Comparison of ENCODE assay signal across 14 cellular contexts in the genomic region with DNA sequence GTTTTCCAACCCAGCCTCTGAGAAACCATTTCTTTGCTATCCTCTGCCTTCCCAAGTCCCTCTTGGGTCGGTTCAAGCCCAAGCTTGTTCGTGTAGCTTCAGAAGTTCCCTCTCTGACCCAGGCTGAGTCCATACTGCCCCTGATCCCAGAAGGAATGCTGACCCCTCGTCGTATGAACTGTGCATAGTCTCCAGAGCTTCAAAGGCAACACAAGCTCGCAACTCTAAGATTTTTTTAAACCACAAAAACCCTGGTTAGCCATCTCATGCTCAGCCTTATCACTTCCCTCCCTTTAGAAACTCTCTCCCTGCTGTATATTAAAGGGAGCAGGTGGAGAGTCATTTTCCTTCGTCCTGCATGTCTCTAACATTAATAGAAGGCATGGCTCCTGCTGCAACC. TPM values are rescaled to one million over a fixed set of nuclear protein-coding genes. Genes with fewer than 3 reads are reported as not detected.
A peak's percentile ranks its signal among the peaks of the same experiment; 100 is the strongest.
DNase-seq lines count a peak whose midpoint lies in the region; ATAC-seq and TF ChIP-seq lines count a peak whose summit lies in the region.
"Had no signal": no experiment of that assay in that cellular context is flagged by ENCODE, and none has a peak within 500 bp of the region (broad histone marks: within the 10 kb centered on the region; RNA-seq: fewer than 3 reads in every experiment).

No MANE protein-coding gene starts in this region.

- no peak overlapping the region for H3K56ac ChIP-seq in mesendoderm (ENCODE audit: low read length)

- H2AK5ac ChIP-seq in mesendoderm (ENCODE audit: low read length) = no peak overlapping the region

- H3K9me3 Mint-ChIP-seq in CD4-positive, CD25-positive, alpha-beta regulatory T cell = no peaks in the 10 kb centered on the region
- H3K9me3 Mint-ChIP-seq in effector memory CD8-positive, alpha-beta T cell = no peaks in the 10 kb centered on the region
- no peaks in the 10 kb centered on the region for H3K9me3 Mint-ChIP-seq in osteocyte (ENCODE audit: unreplicated experiment)
- H3K9me3 Mint-ChIP-seq: GM23338 had no signal

- no peak overlapping the region for H2BK120ac ChIP-seq in mesendoderm (ENCODE audit: low read depth, low read length)

- H4K5ac ChIP-seq in mesendoderm (ENCODE audit: low read length) = no peak overlapping the region

- peaks cover 24 to 67% (median 38%) of the 10 kb centered on the region in 4 donors for H3K4me1 Mint-ChIP-seq in CD4-positive, CD25-positive, alpha-beta regulatory T cell
- H3K4me1 Mint-ChIP-seq in effector memory CD8-positive, alpha-beta T cell (ENCODE audit: low read depth in 2 of 2) = peaks cover 39 to 53% of the 10 kb centered on the region in 2 donors
- peaks cover 24% of the 10 kb centered on the region for H3K4me1 Mint-ChIP-seq in osteocyte (ENCODE audit: unreplicated experiment)

- no peak overlapping the region for H4K8ac ChIP-seq in mesendoderm (ENCODE audit: low read depth, low read length)

- TF ChIP-seq CTCF in osteocyte (IDR thresholded peaks at IDR 0.05) = no peak

- H3K18ac ChIP-seq in mesendoderm (ENCODE audit: low read length) = no peak overlapping the region

- no peak overlapping the region for H3K9ac ChIP-seq in mesendoderm (ENCODE audit: low read length)

- no peaks in the 10 kb centered on the region for H3K27me3 Mint-ChIP-seq in CD4-positive, CD25-positive, alpha-beta regulatory T cell
- H3K27me3 Mint-ChIP-seq in effector memory CD8-positive, alpha-beta T cell = no peaks in the 10 kb centered on the region
- H3K27me3 Mint-ChIP-seq in osteocyte (ENCODE audit: unreplicated experiment) = no peaks in the 10 kb centered on the region

- H3K27ac Mint-ChIP-seq in CD4-positive, CD25-positive, alpha-beta regulatory T cell = peak overlapping the region in 2 of 3 donors; percentile 49 to 99
- peak overlapping the region; percentile 65 to 87 for H3K27ac Mint-ChIP-seq in effector memory CD8-positive, alpha-beta T cell
- peak overlapping the region; percentile 78 for H3K27ac Mint-ChIP-seq in osteocyte (ENCODE audit: unreplicated experiment)
- H3K27ac Mint-ChIP-seq: GM23338 had no signal

- no peaks in the 10 kb centered on the region for H3K9me3 ChIP-seq in CD4-positive, CD25-positive, alpha-beta regulatory T cell (ENCODE audit: control insufficient read depth in 2 of 2, low read length in 2 of 2)
- no peaks in the 10 kb centered on the region for H3K9me3 ChIP-seq in SJSA1 (replicated peaks)
- H3K9me3 ChIP-seq: psoas muscle had no signal

- ATAC-seq in CD4-positive, CD25-positive, alpha-beta regulatory T cell (ENCODE audit: low read depth in 2 of 2) = no peak
- no peak for ATAC-seq in effector memory CD8-positive, alpha-beta T cell (replicated peaks)
- ATAC-seq: GM23338, left lobe of liver, psoas muscle had no signal

- H3K36me3 ChIP-seq in CD4-positive, CD25-positive, alpha-beta regulatory T cell (ENCODE audit: control insufficient read depth, insufficient read depth, low read length) = peaks cover 84% of the 10 kb centered on the region
- H3K36me3 ChIP-seq in SJSA1 = peaks cover 30% of the 10 kb centered on the region
- H3K36me3 ChIP-seq in mesendoderm (ENCODE audit: control insufficient read depth, insufficient read depth, low read length) = no peaks in the 10 kb centered on the region

- WGBS in mesendoderm (ENCODE audit: extremely low coverage, insufficient coverage, low lambda C conversion rate) = no CpG with 5 or more reads among the region's 6 CpGs

- H3K4me3 ChIP-seq in CD4-positive, CD25-positive, alpha-beta regulatory T cell (ENCODE audit: low read depth, low read length) = no peak overlapping the region
- no peak overlapping the region for H3K4me3 ChIP-seq in SJSA1
- no peak overlapping the region for H3K4me3 ChIP-seq in mesendoderm (ENCODE audit: low read length)
- H3K4me3 ChIP-seq: GM23338, psoas muscle had no signal

- H3K27ac ChIP-seq in CD4-positive, CD25-positive, alpha-beta regulatory T cell (ENCODE audit: insufficient read depth, low read length, poor library complexity, severe bottlenecking) = peak overlapping the region; percentile 64
- H3K27ac ChIP-seq in SJSA1 (peak overlapping the region; percentile 18), mesendoderm (ENCODE audit: low read depth, low read length) (no peak overlapping the region)
- H3K27ac ChIP-seq: psoas muscle had no signal

- peaks cover 50% of the 10 kb centered on the region for H3K36me3 Mint-ChIP-seq in CD4-positive, CD25-positive, alpha-beta regulatory T cell
- H3K36me3 Mint-ChIP-seq in effector memory CD8-positive, alpha-beta T cell (ENCODE audit: insufficient read depth) = peaks cover 98% of the 10 kb centered on the region
- peaks cover 27% of the 10 kb centered on the region for H3K36me3 Mint-ChIP-seq in osteocyte (ENCODE audit: unreplicated experiment)

- H2BK15ac ChIP-seq in mesendoderm (replicated peaks; ENCODE audit: low read depth) = no peak overlapping the region

- no peak overlapping the region for H3K4ac ChIP-seq in mesendoderm (ENCODE audit: low read depth, low read length)

- H3K4me1 ChIP-seq in CD4-positive, CD25-positive, alpha-beta regulatory T cell (ENCODE audit: control insufficient read depth, insufficient read depth, low read length, poor library complexity, severe bottlenecking) = peaks cover 34% of the 10 kb centered on the region
- H3K4me1 ChIP-seq in SJSA1 (replicated peaks) = peaks cover 28% of the 10 kb centered on the region
- H3K4me1 ChIP-seq in mesendoderm (ENCODE audit: control insufficient read depth, low read depth, low read length) = no peaks in the 10 kb centered on the region

- no peak overlapping the region for H3K4me2 ChIP-seq in mesendoderm (ENCODE audit: low read length)
- H3K4me2 ChIP-seq: GM23338 had no signal

- no peaks in the 10 kb centered on the region for H3K79me2 ChIP-seq in mesendoderm (ENCODE audit: control insufficient read depth, insufficient read depth, low read length)

- H3K27me3 ChIP-seq in CD4-positive, CD25-positive, alpha-beta regulatory T cell (ENCODE audit: control insufficient read depth, insufficient read depth, low read length) = no peaks in the 10 kb centered on the region
- H3K27me3 ChIP-seq in SJSA1 (replicated peaks) (no peaks in the 10 kb centered on the region), mesendoderm (ENCODE audit: insufficient read depth, low read length, poor library complexity) (no peaks in the 10 kb centered on the region)

- no peak overlapping the region for H3K23ac ChIP-seq in mesendoderm (ENCODE audit: low read length)

- no peaks in the 10 kb centered on the region for H3K79me1 ChIP-seq in mesendoderm (ENCODE audit: low read length)

- peak overlapping the region in 1 of 4 donors; percentile 2 for H3K4me3 Mint-ChIP-seq in CD4-positive, CD25-positive, alpha-beta regulatory T cell
- peak overlapping the region in 1 of 2 donors; percentile 1 for H3K4me3 Mint-ChIP-seq in effector memory CD8-positive, alpha-beta T cell
- H3K4me3 Mint-ChIP-seq in osteocyte (ENCODE audit: unreplicated experiment) = no peak overlapping the region
- H3K4me3 Mint-ChIP-seq: CD14-positive monocyte, GM23338 had no signal

- DNase-seq in CD4-positive, CD25-positive, alpha-beta regulatory T cell = no peak
- DNase-seq in SJSA1 (ENCODE audit: low read depth in 1 of 2, low spot score in 2 of 2) = no peak
- DNase-seq in effector memory CD8-positive, alpha-beta T cell = no peak
- DNase-seq in osteocyte (ENCODE audit: extremely low spot score, unreplicated experiment) = no peak
- DNase-seq in mesendoderm = no peak
- no peak for DNase-seq in DMS79 treated with DMSO at 0.1 percent for 48 hours (lab: John Stamatoyannopoulos, UW)
- DNase-seq in NCI-H2029 treated with DMSO at 0.1 percent for 48 hours (lab: John Stamatoyannopoulos, UW) = no peak
- no peak for DNase-seq in EL
- DNase-seq: NCI-H1417 treated with DMSO at 0.1 percent for 48 hours, OCI-M1, psoas muscle had no signal

- no peak overlapping the region for H2BK5ac ChIP-seq in mesendoderm (ENCODE audit: low read length)

RNA-seq across cellular contexts. Expression of gene EIF2D, which starts 23.8 kb away (rescaled TPM):
- total RNA-seq in CD4-positive, CD25-positive, alpha-beta regulatory T cell = 35.7 TPM
- polyA plus RNA-seq in CD4-positive, CD25-positive, alpha-beta regulatory T cell = 10 to 100 TPM; 21.3 to 32.6 (median 26.7) TPM
- total RNA-seq in SJSA1 (2014; rRNA removed; shearing (Covaris generic)) = 41.0 and 53.8 TPM in 2 replicates
- total RNA-seq in osteocyte = 53.2 and 56.8 TPM in 2 replicates
- 24.1 TPM for polyA plus RNA-seq in mesendoderm (2013, experiment 1 of 2)
- 24.8 TPM for polyA plus RNA-seq in mesendoderm (2013, experiment 2 of 2)

RNA-seq across cellular contexts. Expression of gene DYRK3, which starts 46.8 kb away (rescaled TPM):
- 0.67 TPM for total RNA-seq in CD4-positive, CD25-positive, alpha-beta regulatory T cell
- polyA plus RNA-seq in CD4-positive, CD25-positive, alpha-beta regulatory T cell = under 1 TPM in 1 of 4 donors, not detected in 3; 0.32 TPM
- 3.9 and 11.2 TPM in 2 replicates for total RNA-seq in SJSA1 (2014; rRNA removed; shearing (Covaris generic))
- total RNA-seq in osteocyte = 1.7 and 2.1 TPM in 2 replicates
- polyA plus RNA-seq in mesendoderm (2013, experiment 1 of 2) = 4.9 TPM
- polyA plus RNA-seq in mesendoderm (2013, experiment 2 of 2) = 5.1 TPM
- polyA plus RNA-seq: CD14-positive monocyte had no signal
